ENCODE assay signal across 14 cellular contexts in genomic region chr21:26147535-26147934, GRCh38. TPM values are rescaled to one million over a fixed set of nuclear protein-coding genes. Genes with fewer than 3 reads are reported as not detected.
A peak's percentile ranks its signal among the peaks of the same experiment; 100 is the strongest.
DNase-seq lines count a peak whose midpoint lies in the region; ATAC-seq and TF ChIP-seq lines count a peak whose summit lies in the region.
"Had no signal": no experiment of that assay in that cellular context is flagged by ENCODE, and none has a peak within 500 bp of the region (broad histone marks: within the 10 kb centered on the region; RNA-seq: fewer than 3 reads in every experiment).

No MANE protein-coding gene starts in this region.

- H3K4me1 ChIP-seq in endodermal cell (ENCODE audit: control insufficient read depth, insufficient read depth, low read length) (peaks cover 16% of the 10 kb centered on the region), trophoblast cell (ENCODE audit: control insufficient read depth in 1 of 2, insufficient read depth in 2 of 2, low read length in 2 of 2) (peaks cover 6 to 15% of the 10 kb centered on the region in 2 experiments), sigmoid colon (peaks cover 0 to 32% (median 19%) of the 10 kb centered on the region in 4 donors)

- no peak overlapping the region for H4K8ac ChIP-seq in trophoblast cell (ENCODE audit: low read depth, low read length)

- H3K36me3 Mint-ChIP-seq in endodermal cell (ENCODE audit: low read depth): peaks cover 29% of the 10 kb centered on the region
- H3K36me3 Mint-ChIP-seq: CD4-positive, CD25-positive, alpha-beta regulatory T cell had no signal

- H3K79me1 ChIP-seq in trophoblast cell (ENCODE audit: low read length): peaks cover 3% of the 10 kb centered on the region

- H3K4me3 Mint-ChIP-seq in endodermal cell: no peak overlapping the region
- H3K4me3 Mint-ChIP-seq: neural crest cell; stimulated activated naive B cell treated with anti-CD40 and anti-IgM and Interleukin-4, amounts not matched to agents 10 μg/mL and 1 μg/mL and 100 μg/mL, for 72 hours had no signal

- WGBS in endodermal cell (ENCODE audit: insufficient coverage in 1 of 2, insufficient read length in 1 of 2), 2 experiments: 58 to 74% methylated on average over 3 to 4 of the region's 4 CpGs
- no CpG with 5 or more reads among the region's 4 CpGs for WGBS in trophoblast cell (ENCODE audit: extremely low coverage, insufficient coverage, insufficient read length)
- WGBS in sigmoid colon, 2 donors: 73 to 85% methylated on average over 4 of the region's 4 CpGs

- no peak overlapping the region for H2BK120ac ChIP-seq in trophoblast cell (ENCODE audit: insufficient read depth, low read length, poor library complexity)

- ATAC-seq in GM19351 (IDR thresholded peaks at IDR 0.05; ENCODE audit: unreplicated experiment): no peak
- ATAC-seq: activated naive CD4-positive, alpha-beta T cell treated with anti-CD3 and anti-CD28 coated beads, Interleukin-2, amount 50 U/mL, for 72 hours; esophagus mucosa; stimulated activated naive B cell treated with anti-CD40 and anti-IgM and Interleukin-4, amounts not matched to agents 10 μg/mL and 1 μg/mL and 100 μg/mL, for 72 hours had no signal

- no peak overlapping the region for H2AFZ ChIP-seq in trophoblast cell (ENCODE audit: insufficient read depth, low read length, poor library complexity)

- no peak overlapping the region for H2BK5ac ChIP-seq in trophoblast cell (ENCODE audit: low read depth, low read length, poor library complexity)

- peaks cover 45% of the 10 kb centered on the region for H3K4me1 Mint-ChIP-seq in endodermal cell

- no peak for TF ChIP-seq POLR2A in sigmoid colon (IDR thresholded peaks at IDR 0.05)

- H2BK12ac ChIP-seq in trophoblast cell (ENCODE audit: low read length): no peak overlapping the region

- peak; percentile 66 for DNase-seq in NCI-H2171 treated with DMSO at 0.1 percent for 48 hours (lab: John Stamatoyannopoulos, UW)
- no peak for DNase-seq in NCI-H2171 (lab: John Stamatoyannopoulos, UW)
- DNase-seq in NCI-H82 (lab: John Stamatoyannopoulos, UW): peak; percentile 93
- no peak for DNase-seq in endodermal cell
- DNase-seq in trophoblast cell: no peak
- DNase-seq in T-helper 1 cell: no peak
- no peak for DNase-seq in sigmoid colon
- DNase-seq: activated CD4-positive, CD25-positive, alpha-beta regulatory T cell treated with anti-CD3 and anti-CD28 coated beads, Interleukin-2, amount 50 U/mL, for 72 hours; CD4-positive, CD25-positive, alpha-beta regulatory T cell; stimulated activated naive B cell treated with anti-CD40 and anti-IgM and Interleukin-4, amounts not matched to agents 10 μg/mL and 1 μg/mL and 100 μg/mL, for 72 hours had no signal

- intact Hi-C loops in sigmoid colon (cut with DNase I): no loop called here

- no peak overlapping the region for H3K14ac ChIP-seq in trophoblast cell (ENCODE audit: low read length)

- H3K9me3 ChIP-seq in endodermal cell (ENCODE audit: control insufficient read depth, low read length) (peaks cover 7% of the 10 kb centered on the region), trophoblast cell (ENCODE audit: insufficient read depth, low read depth, low read length) (no peaks in the 10 kb centered on the region), sigmoid colon (no peaks in the 10 kb centered on the region)

- H3K27ac ChIP-seq in endodermal cell (ENCODE audit: low read depth, low read length) (no peak overlapping the region), trophoblast cell (ENCODE audit: low read depth, low read length) (no peak overlapping the region), sigmoid colon (peak overlapping the region in 1 of 4 donors; percentile 67)

- TF ChIP-seq CTCF in endodermal cell (conservative IDR thresholded peaks at IDR 0.05) (no peak), sigmoid colon (IDR thresholded peaks at IDR 0.05) (no peak)

- H2AK5ac ChIP-seq in trophoblast cell (ENCODE audit: low read length): no peak overlapping the region

- H3K23ac ChIP-seq in trophoblast cell (ENCODE audit: low read length): no peak overlapping the region

- peak overlapping the region; percentile 84 for H3K27ac Mint-ChIP-seq in endodermal cell
- H3K27ac Mint-ChIP-seq: stimulated activated naive B cell treated with anti-CD40 and anti-IgM and Interleukin-4, amounts not matched to agents 10 μg/mL and 1 μg/mL and 100 μg/mL, for 72 hours had no signal

- peak overlapping the region; percentile 27 for H3K4ac ChIP-seq in trophoblast cell (ENCODE audit: low read depth, low read length)

- H3K9ac ChIP-seq in endodermal cell (ENCODE audit: extremely low read depth, low read length, poor library complexity, severe bottlenecking) (no peak overlapping the region), trophoblast cell (ENCODE audit: low read length) (no peak overlapping the region)

- H3K79me2 ChIP-seq in trophoblast cell (ENCODE audit: control insufficient read depth, insufficient read depth, low read length, poor library complexity): no peaks in the 10 kb centered on the region

- no peak overlapping the region for H3K4me2 ChIP-seq in trophoblast cell (ENCODE audit: low read length)

- no peak overlapping the region for H4K12ac ChIP-seq in trophoblast cell (ENCODE audit: low read depth, low read length)

- H4K91ac ChIP-seq in trophoblast cell (ENCODE audit: low read depth, low read length): no peak overlapping the region

- H3K9me3 Mint-ChIP-seq in endodermal cell: no peaks in the 10 kb centered on the region
- H3K9me3 Mint-ChIP-seq: activated naive CD4-positive, alpha-beta T cell treated with anti-CD3 and anti-CD28 coated beads, Interleukin-2, amount 50 U/mL, for 72 hours; neural crest cell; stimulated activated naive B cell treated with anti-CD40 and anti-IgM and Interleukin-4, amounts not matched to agents 10 μg/mL and 1 μg/mL and 100 μg/mL, for 72 hours had no signal

- H3K4me3 ChIP-seq in endodermal cell (ENCODE audit: low read length): peak overlapping the region; percentile 10
- no peak overlapping the region for H3K4me3 ChIP-seq in trophoblast cell (ENCODE audit: low read depth, low read length)
- no peak overlapping the region for H3K4me3 ChIP-seq in sigmoid colon

- H3K27me3 Mint-ChIP-seq in endodermal cell (ENCODE audit: insufficient read depth): no peaks in the 10 kb centered on the region
- H3K27me3 Mint-ChIP-seq: CD4-positive, CD25-positive, alpha-beta regulatory T cell; stimulated activated naive B cell treated with anti-CD40 and anti-IgM and Interleukin-4, amounts not matched to agents 10 μg/mL and 1 μg/mL and 100 μg/mL, for 72 hours had no signal

- H3K36me3 ChIP-seq in endodermal cell (ENCODE audit: control insufficient read depth, insufficient read depth, low read length) (peaks cover 57% of the 10 kb centered on the region), trophoblast cell (ENCODE audit: control insufficient read depth in 1 of 2, insufficient read depth in 2 of 2, low read length in 2 of 2) (peaks cover 1 to 2% of the 10 kb centered on the region in 2 experiments), sigmoid colon (no peaks in the 10 kb centered on the region)

- no peak for TF ChIP-seq EP300 in sigmoid colon (IDR thresholded peaks at IDR 0.05)

- no peak overlapping the region for H3K18ac ChIP-seq in trophoblast cell (ENCODE audit: low read length)

- H3K27me3 ChIP-seq in endodermal cell (ENCODE audit: control insufficient read depth, insufficient read depth, low read length, poor library complexity, severe bottlenecking) (no peaks in the 10 kb centered on the region), trophoblast cell (ENCODE audit: insufficient read depth, low read length) (no peaks in the 10 kb centered on the region), sigmoid colon (no peaks in the 10 kb centered on the region)

RNA-seq across cellular contexts. Expression of gene APP, which starts 23.0 kb away (rescaled TPM):
- total RNA-seq in endodermal cell: 100 to 1,000 TPM; 460 to 557 TPM
- 396 TPM for polyA plus RNA-seq in endodermal cell (2013, experiment 1 of 2)
- 358 TPM for polyA plus RNA-seq in endodermal cell (2013, experiment 2 of 2)
- 481 and 496 TPM in 2 replicates for polyA plus RNA-seq in trophoblast cell (2013)
- 100 to 1,000 TPM; 239 to 355 (median 299) TPM for total RNA-seq in sigmoid colon
- polyA plus RNA-seq in sigmoid colon: 100 to 1,000 TPM in 1 of 3 donors, 10 to 100 TPM in 2; 71.7 to 270 (median 85.9) TPM

Comparison
In these comparisons a context has a peak if more than half of its experiments do, and no peak if none do; other contexts are left out.
1. DNase-seq: peak in NCI-H2171 treated with DMSO at 0.1 percent for 48 hours (single experiment) and NCI-H82 (single experiment); none in NCI-H2171 (single experiment), endodermal cell (single experiment), trophoblast cell (0 of 2), T-helper 1 cell (0 of 5) and sigmoid colon (single experiment).